ENCODE assay signal across 1 cellular context in the genomic region with DNA sequence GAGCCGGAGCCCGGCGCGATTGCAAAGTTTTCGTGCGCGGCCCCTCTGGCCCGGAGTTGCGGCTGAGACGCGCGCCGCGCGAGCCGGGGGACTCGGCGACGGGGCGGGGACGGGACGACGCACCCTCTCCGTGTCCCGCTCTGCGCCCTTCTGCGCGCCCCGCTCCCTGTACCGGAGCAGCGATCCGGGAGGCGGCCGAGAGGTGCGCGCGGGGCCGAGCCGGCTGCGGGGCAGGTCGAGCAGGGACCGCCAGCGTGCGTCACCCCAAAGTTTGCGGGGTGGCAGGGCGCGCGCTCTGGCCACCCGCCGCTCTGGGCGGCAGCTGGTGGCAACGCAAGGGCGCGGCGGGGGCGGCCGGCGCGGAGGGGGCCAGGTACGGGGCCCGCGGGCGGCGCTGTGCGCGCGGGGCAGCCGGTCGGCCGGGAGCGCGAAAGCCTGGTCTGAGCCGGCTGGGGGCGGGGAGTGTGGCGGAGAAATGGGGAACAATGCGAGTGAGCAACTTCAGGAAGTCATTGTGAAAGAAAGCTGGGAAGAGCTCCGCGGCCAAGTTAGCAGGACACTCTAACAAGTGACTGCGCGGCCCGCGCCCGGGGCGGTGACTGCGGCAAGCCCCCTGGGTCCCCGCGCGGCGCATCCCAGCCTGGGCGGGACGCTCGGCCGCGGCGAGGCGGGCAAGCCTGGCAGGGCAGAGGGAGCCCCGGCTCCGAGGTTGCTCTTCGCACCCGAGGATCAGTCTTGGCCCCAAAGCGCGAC.
TF ChIP-seq lines count a peak whose summit lies in the region.

A gene (plus strand): TSS at position 559 of the 753 bp plus-strand sequence. CDS start 14,346 bp downstream, outside the sequence.

TF ChIP-seq in K562, 482 proteins besides CTCF, POLR2A, EP300 and RAD21 (continued from another document and continues in another):
- TF ChIP-seq, protein P1, sequence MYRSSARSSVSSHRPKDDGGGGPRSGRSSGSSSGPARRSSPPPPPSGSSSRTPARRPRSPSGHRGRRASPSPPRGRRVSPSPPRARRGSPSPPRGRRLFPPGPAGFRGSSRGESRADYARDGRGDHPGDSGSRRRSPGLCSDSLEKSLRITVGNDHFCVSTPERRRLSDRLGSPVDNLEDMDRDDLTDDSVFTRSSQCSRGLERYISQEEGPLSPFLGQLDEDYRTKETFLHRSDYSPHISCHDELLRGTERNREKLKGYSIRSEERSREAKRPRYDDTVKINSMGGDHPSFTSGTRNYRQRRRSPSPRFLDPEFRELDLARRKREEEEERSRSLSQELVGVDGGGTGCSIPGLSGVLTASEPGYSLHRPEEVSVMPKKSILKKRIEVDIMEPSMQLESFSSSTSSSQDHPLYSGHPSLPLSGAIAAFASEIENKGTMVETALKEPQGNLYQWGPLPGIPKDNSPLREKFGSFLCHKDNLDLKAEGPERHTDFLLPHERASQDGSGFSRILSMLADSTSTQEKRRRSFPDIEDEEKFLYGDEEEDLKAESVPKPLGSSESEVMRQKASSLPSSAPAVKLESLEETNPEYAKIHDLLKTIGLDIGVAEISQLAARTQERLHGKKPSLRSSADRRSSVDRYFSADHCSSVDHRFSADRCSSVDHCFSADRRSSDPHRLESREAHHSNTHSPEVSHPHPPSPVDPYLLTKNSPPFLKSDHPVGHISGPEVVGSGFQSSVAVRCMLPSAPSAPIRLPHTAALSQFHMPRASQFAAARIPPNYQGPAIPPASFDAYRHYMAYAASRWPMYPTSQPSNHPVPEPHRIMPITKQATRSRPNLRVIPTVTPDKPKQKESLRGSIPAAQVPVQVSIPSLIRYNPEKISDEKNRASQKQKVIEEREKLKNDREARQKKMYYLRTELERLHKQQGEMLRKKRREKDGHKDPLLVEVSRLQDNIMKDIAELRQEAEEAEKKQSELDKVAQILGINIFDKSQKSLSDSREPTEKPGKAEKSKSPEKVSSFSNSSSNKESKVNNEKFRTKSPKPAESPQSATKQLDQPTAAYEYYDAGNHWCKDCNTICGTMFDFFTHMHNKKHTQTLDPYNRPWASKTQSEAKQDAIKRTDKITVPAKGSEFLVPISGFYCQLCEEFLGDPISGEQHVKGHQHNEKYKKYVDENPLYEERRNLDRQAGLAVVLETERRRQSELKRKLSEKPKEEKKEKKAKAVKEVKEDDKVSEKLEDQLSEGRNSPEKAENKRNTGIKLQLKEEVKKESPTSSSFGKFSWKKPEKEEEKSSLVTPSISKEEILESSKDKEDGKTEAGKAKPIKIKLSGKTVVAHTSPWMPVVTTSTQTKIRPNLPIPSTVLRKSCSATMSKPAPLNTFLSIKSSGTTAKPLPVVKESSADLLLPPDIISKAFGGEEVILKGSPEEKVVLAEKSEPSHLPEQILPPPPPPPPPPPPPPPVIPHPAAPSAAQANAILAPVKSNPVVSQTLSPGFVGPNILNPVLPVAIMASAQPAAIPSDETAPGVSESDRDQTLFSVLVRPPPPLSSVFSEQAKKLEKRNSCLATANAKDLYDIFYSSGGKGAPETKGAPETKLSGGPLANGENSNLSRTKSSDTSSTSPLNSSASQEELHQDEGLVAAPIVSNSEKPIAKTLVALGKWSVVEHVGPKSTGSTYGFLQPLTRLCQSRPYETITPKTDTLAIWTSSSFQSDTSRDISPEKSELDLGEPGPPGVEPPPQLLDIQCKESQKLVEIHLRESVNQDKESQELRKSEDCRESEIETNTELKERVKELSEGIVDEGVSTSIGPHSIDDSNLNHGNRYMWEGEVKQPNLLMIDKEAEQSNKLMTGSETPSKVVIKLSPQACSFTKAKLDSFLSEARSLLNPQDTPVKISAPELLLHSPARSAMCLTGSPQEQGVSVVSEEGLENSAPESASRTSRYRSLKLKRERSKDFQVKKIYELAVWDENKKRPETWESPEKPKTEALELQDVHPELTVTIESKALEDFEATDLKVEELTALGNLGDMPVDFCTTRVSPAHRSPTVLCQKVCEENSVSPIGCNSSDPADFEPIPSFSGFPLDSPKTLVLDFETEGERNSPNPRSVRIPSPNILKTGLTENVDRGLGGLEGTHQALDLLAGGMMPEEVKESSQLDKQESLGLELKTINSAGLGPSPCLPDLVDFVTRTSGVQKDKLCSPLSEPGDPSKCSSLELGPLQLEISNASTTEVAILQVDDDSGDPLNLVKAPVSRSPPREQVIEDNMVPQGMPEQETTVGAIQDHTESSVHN (IDR thresholded peaks at IDR 0.05; ENCODE audit: borderline replicate concordance in 1 of 2, low read depth in 1 of 2), result no peak
- 0 out of 2 replicates have a peak, but pooled peaks have one; percentile 63 for TF ChIP-seq ZNF197 (CRISPR knock-in tag; IDR thresholded peaks at IDR 0.05; ENCODE audit: low read depth)
- TF ChIP-seq, protein P2, sequence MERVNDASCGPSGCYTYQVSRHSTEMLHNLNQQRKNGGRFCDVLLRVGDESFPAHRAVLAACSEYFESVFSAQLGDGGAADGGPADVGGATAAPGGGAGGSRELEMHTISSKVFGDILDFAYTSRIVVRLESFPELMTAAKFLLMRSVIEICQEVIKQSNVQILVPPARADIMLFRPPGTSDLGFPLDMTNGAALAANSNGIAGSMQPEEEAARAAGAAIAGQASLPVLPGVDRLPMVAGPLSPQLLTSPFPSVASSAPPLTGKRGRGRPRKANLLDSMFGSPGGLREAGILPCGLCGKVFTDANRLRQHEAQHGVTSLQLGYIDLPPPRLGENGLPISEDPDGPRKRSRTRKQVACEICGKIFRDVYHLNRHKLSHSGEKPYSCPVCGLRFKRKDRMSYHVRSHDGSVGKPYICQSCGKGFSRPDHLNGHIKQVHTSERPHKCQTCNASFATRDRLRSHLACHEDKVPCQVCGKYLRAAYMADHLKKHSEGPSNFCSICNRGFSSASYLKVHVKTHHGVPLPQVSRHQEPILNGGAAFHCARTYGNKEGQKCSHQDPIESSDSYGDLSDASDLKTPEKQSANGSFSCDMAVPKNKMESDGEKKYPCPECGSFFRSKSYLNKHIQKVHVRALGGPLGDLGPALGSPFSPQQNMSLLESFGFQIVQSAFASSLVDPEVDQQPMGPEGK (CRISPR knock-in tag; IDR thresholded peaks at IDR 0.05; ENCODE audit: borderline replicate concordance), result no peak
- 0 out of 2 replicates have a peak, but pooled peaks have one; percentile 14 for TF ChIP-seq ZSCAN32 (CRISPR knock-in tag; IDR thresholded peaks at IDR 0.05)
- TF ChIP-seq HMGN3 (IDR thresholded peaks at IDR 0.05; ENCODE audit: borderline replicate concordance, extremely low read depth, insufficient read length, low read depth, low read length), result peak; percentile 69
- peak; percentile 40; the same call in 1 of the 2 replicates for TF ChIP-seq ZBTB7A (IDR thresholded peaks at IDR 0.05; ENCODE audit: borderline replicate concordance, control insufficient read depth, low read depth, low read length)
- 0 out of 2 replicates have a peak, but pooled peaks have one; percentile 22 for TF ChIP-seq KAT7 (CRISPR knock-in tag; IDR thresholded peaks at IDR 0.05; ENCODE audit: borderline replicate concordance)
- TF ChIP-seq, protein P3, sequence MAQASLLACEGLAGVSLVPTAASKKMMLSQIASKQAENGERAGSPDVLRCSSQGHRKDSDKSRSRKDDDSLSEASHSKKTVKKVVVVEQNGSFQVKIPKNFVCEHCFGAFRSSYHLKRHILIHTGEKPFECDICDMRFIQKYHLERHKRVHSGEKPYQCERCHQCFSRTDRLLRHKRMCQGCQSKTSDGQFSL (CRISPR knock-in tag; IDR thresholded peaks at IDR 0.05), result no peak
- TF ChIP-seq, protein P3 (tag; IDR thresholded peaks at IDR 0.05), result no peak
- TF ChIP-seq YY1 (IDR thresholded peaks at IDR 0.05; ENCODE audit: borderline replicate concordance in 1 of 3, control insufficient read depth in 1 of 3, extremely low read depth in 1 of 3, insufficient read depth in 3 of 3, insufficient read length in 1 of 3, insufficient replicate concordance in 2 of 3, low read depth in 1 of 3, low read length in 2 of 3), result peak in 1 of 3 experiments; percentile 36
- TF ChIP-seq SNRNP70 (optimal IDR thresholded peaks at IDR 0.05; ENCODE audit: low read depth, low read length), result no peak
- TF ChIP-seq TBP (optimal IDR thresholded peaks at IDR 0.05; ENCODE audit: low read depth, low read length), result peak; percentile 17
- peak; percentile 60 for TF ChIP-seq ZFX (CRISPR knock-in tag; IDR thresholded peaks at IDR 0.05)
- TF ChIP-seq, protein P4, sequence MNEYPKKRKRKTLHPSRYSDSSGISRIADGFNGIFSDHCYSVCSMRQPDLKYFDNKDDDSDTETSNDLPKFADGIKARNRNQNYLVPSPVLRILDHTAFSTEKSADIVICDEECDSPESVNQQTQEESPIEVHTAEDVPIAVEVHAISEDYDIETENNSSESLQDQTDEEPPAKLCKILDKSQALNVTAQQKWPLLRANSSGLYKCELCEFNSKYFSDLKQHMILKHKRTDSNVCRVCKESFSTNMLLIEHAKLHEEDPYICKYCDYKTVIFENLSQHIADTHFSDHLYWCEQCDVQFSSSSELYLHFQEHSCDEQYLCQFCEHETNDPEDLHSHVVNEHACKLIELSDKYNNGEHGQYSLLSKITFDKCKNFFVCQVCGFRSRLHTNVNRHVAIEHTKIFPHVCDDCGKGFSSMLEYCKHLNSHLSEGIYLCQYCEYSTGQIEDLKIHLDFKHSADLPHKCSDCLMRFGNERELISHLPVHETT (CRISPR knock-in tag; conservative IDR thresholded peaks at IDR 0.05 in 1 of 2, IDR thresholded peaks at IDR 0.05 in 1 of 2), result peak in 1 of 2 experiments; percentile 79; a peak in 1 of 4 replicates
- no peak for TF ChIP-seq PHTF2 (CRISPR knock-in tag; IDR thresholded peaks at IDR 0.05)
- TF ChIP-seq CEBPB (tag; IDR thresholded peaks at IDR 0.05), result peak; percentile 62
- TF ChIP-seq ETV5 (CRISPR knock-in tag; IDR thresholded peaks at IDR 0.05; ENCODE audit: low read depth), result 0 out of 2 replicates have a peak, but pooled peaks have one; percentile 55
- TF ChIP-seq PHF8 (IDR thresholded peaks at IDR 0.05; ENCODE audit: borderline replicate concordance, low read length), result peak; percentile 57; the same call in 1 of the 2 replicates
- 0 out of 4 replicates have a peak, but pooled peaks of 1 of the 2 experiments have one; percentile 22 for TF ChIP-seq NONO (IDR thresholded peaks at IDR 0.05; ENCODE audit: low read depth in 2 of 2, low read length in 1 of 2)
- TF ChIP-seq CHD2 (IDR thresholded peaks at IDR 0.05; ENCODE audit: low read depth, low read length), result no peak
- TF ChIP-seq, protein P5, sequence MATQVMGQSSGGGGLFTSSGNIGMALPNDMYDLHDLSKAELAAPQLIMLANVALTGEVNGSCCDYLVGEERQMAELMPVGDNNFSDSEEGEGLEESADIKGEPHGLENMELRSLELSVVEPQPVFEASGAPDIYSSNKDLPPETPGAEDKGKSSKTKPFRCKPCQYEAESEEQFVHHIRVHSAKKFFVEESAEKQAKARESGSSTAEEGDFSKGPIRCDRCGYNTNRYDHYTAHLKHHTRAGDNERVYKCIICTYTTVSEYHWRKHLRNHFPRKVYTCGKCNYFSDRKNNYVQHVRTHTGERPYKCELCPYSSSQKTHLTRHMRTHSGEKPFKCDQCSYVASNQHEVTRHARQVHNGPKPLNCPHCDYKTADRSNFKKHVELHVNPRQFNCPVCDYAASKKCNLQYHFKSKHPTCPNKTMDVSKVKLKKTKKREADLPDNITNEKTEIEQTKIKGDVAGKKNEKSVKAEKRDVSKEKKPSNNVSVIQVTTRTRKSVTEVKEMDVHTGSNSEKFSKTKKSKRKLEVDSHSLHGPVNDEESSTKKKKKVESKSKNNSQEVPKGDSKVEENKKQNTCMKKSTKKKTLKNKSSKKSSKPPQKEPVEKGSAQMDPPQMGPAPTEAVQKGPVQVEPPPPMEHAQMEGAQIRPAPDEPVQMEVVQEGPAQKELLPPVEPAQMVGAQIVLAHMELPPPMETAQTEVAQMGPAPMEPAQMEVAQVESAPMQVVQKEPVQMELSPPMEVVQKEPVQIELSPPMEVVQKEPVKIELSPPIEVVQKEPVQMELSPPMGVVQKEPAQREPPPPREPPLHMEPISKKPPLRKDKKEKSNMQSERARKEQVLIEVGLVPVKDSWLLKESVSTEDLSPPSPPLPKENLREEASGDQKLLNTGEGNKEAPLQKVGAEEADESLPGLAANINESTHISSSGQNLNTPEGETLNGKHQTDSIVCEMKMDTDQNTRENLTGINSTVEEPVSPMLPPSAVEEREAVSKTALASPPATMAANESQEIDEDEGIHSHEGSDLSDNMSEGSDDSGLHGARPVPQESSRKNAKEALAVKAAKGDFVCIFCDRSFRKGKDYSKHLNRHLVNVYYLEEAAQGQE (CRISPR knock-in tag; IDR thresholded peaks at IDR 0.05; ENCODE audit: low read depth), result 0 out of 2 replicates have a peak, but pooled peaks have one; percentile 12
- TF ChIP-seq CCNT2 (IDR thresholded peaks at IDR 0.05; ENCODE audit: borderline replicate concordance, extremely low read depth, insufficient read length, low read depth, low read length), result peak; percentile 63
- TF ChIP-seq KLF10 (CRISPR knock-in tag; IDR thresholded peaks at IDR 0.05), result no peak
- peak; percentile 94 for TF ChIP-seq CTBP1 (IDR thresholded peaks at IDR 0.05; ENCODE audit: borderline replicate concordance)
- TF ChIP-seq SIN3B (IDR thresholded peaks at IDR 0.05; ENCODE audit: low read depth), result peak; percentile 50; the same call in 1 of the 2 replicates
- TF ChIP-seq, protein P6, sequence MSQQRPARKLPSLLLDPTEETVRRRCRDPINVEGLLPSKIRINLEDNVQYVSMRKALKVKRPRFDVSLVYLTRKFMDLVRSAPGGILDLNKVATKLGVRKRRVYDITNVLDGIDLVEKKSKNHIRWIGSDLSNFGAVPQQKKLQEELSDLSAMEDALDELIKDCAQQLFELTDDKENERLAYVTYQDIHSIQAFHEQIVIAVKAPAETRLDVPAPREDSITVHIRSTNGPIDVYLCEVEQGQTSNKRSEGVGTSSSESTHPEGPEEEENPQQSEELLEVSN (IDR thresholded peaks at IDR 0.05; ENCODE audit: borderline replicate concordance in 1 of 2, extremely low read depth in 1 of 2, insufficient read depth in 1 of 2, insufficient read length in 1 of 2, low read depth in 1 of 2, low read length in 1 of 2, poor library complexity in 1 of 2, severe bottlenecking in 1 of 2), result peak in 1 of 2 experiments; percentile 33
- TF ChIP-seq RBFOX2 (IDR thresholded peaks at IDR 0.05; ENCODE audit: low read depth, low read length), result peak; percentile 74
- TF ChIP-seq SOX6 (IDR thresholded peaks at IDR 0.05), result peak; percentile 53; the same call in 1 of the 2 replicates
- peak; percentile 50 for TF ChIP-seq KDM5B (IDR thresholded peaks at IDR 0.05; ENCODE audit: insufficient replicate concordance, low read depth, low read length)
- peak in 1 of 2 experiments; percentile 30; a peak in 1 of 4 replicates for TF ChIP-seq SIN3A (IDR thresholded peaks at IDR 0.05; ENCODE audit: borderline replicate concordance in 2 of 2, control insufficient read depth in 1 of 2, low read depth in 2 of 2, low read length in 2 of 2)
